Comparison of ENCODE assay signal across 29 cellular contexts in the genomic region with DNA sequence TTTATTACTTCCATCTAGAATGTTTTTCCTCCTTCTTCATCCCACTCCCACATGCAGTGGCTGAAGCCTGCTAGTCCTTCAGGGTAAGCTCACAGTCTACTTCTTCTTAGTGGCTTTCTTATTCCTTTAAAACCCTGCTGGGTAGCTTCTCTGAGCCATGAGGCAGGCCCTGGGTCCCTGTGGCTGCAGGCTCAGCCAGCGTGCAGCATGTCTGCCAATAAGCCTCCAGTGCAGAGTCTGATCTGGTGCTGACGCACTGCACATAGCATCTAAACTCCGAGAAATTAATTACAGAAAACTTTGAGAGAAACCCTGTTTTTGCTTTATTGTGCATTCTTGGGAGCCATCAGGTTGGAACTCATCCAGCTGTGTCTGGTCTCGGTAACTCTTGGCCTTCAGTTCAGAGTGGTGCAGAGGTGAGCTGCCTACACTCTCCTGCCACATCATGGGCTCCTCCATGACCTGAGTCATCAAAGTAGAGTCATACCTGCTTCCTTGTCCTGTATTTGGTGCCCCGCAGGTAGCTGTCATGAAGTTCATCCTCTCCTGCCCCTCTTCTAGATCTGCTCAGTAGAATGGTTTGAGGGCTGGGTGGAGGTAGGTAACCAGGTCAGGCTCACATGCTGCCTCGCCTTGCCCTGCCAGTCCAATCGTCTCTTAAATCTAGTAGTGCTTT.
DNase-seq lines count a peak whose midpoint lies in the region; ATAC-seq and TF ChIP-seq lines count a peak whose summit lies in the region.
"Had no signal": no experiment of that assay in that cellular context is flagged by ENCODE, and none has a peak within 500 bp of the region (broad histone marks: within the 10 kb centered on the region; RNA-seq: fewer than 3 reads in every experiment).

No MANE protein-coding gene starts in this region.

- H3K27ac ChIP-seq in breast epithelium = no peak overlapping the region
- no peak overlapping the region for H3K27ac ChIP-seq in caudate nucleus (ENCODE audit: low read depth, low read length)
- no peak overlapping the region for H3K27ac ChIP-seq in coronary artery
- H3K27ac ChIP-seq: pancreas, Peyer's patch, sigmoid colon, thoracic aorta, uterus had no signal

- H3K36me3 Mint-ChIP-seq in MCF 10A (ENCODE audit: insufficient read depth, unreplicated experiment) = peaks cover 18% of the 10 kb centered on the region
- no peaks in the 10 kb centered on the region for H3K36me3 Mint-ChIP-seq in endothelial cell (ENCODE audit: low read depth, unreplicated experiment)
- no peaks in the 10 kb centered on the region for H3K36me3 Mint-ChIP-seq in nephron (ENCODE audit: low read depth)

- H3K27ac Mint-ChIP-seq in MCF 10A (ENCODE audit: low read depth, unreplicated experiment) (no peak overlapping the region), endothelial cell (ENCODE audit: unreplicated experiment) (peak overlapping the region; percentile 54), nephron (peak overlapping the region; percentile 60 to 78 (median 71))
- H3K27ac Mint-ChIP-seq: activated CD4-positive, alpha-beta memory T cell treated with anti-CD3 and anti-CD28 coated beads for 36 hours; activated naive CD4-positive, alpha-beta T cell treated with anti-CD3 and anti-CD28 coated beads, Interleukin-2, amount 10 ng/mL, durations not matched to agents 7 days and 5 days; activated T-helper 1 cell treated with anti-CD3 and anti-CD28 coated beads, Interleukin-12 subunit alpha, Interleukin-12 subunit beta, Interleukin-2, Interleukin-4 antibody, amounts not matched to agents 30 ng/mL and 10 ng/mL and 1 ng/mL, durations not matched to agents 14 hours and 24 hours and 36 hours; CD4-positive, alpha-beta memory T cell had no signal

- no peaks in the 10 kb centered on the region for H3K27me3 ChIP-seq in breast epithelium
- H3K27me3 ChIP-seq: pancreas, Peyer's patch, sigmoid colon, uterus had no signal

- no peak overlapping the region for H3K4me3 ChIP-seq in breast epithelium
- H3K4me3 ChIP-seq in coronary artery = no peak overlapping the region
- H3K4me3 ChIP-seq: pancreas, Peyer's patch, sigmoid colon, thoracic aorta, uterus had no signal

- H3K4me1 Mint-ChIP-seq in MCF 10A (ENCODE audit: insufficient read depth, unreplicated experiment) (peaks cover 21% of the 10 kb centered on the region), endothelial cell (ENCODE audit: unreplicated experiment) (peaks cover 14% of the 10 kb centered on the region), nephron (peaks cover 24% of the 10 kb centered on the region)

- no peak for TF ChIP-seq CTCF in MCF 10A (IDR thresholded peaks at IDR 0.05; ENCODE audit: unreplicated experiment)
- no peak for TF ChIP-seq CTCF in breast epithelium (IDR thresholded peaks at IDR 0.05)
- no peak for TF ChIP-seq CTCF in endothelial cell (IDR thresholded peaks at IDR 0.05; ENCODE audit: unreplicated experiment)
- no peak for TF ChIP-seq CTCF in nephron (IDR thresholded peaks at IDR 0.05; ENCODE audit: unreplicated experiment in 3 of 3)
- TF ChIP-seq CTCF in coronary artery (IDR thresholded peaks at IDR 0.05) = no peak

- no TSS peak for BruUV-seq in MCF 10A (replicated peaks; lab: Mats Ljungman, UMichigan)

- no peak for TF ChIP-seq POLR2A in breast epithelium (IDR thresholded peaks at IDR 0.05)

- H3K27me3 Mint-ChIP-seq in MCF 10A (ENCODE audit: insufficient read depth, unreplicated experiment) (no peaks in the 10 kb centered on the region), endothelial cell (ENCODE audit: unreplicated experiment) (peaks cover 2% of the 10 kb centered on the region), nephron (ENCODE audit: low read depth) (no peaks in the 10 kb centered on the region)
- H3K27me3 Mint-ChIP-seq: activated CD4-positive, alpha-beta memory T cell treated with anti-CD3 and anti-CD28 coated beads for 36 hours; activated naive CD4-positive, alpha-beta T cell treated with anti-CD3 and anti-CD28 coated beads, Interleukin-2, amount 10 ng/mL, durations not matched to agents 7 days and 5 days; CD4-positive, alpha-beta memory T cell had no signal

- CTCF ChIA-PET in MCF 10A (lab: Yijun Ruan, JAX) = interaction anchor here (0.6 to 2.0 kb wide), 4 partner anchors 21 to 581 kb away, joined by 3 to 6 read pairs (median 4); no protein-coding TSS in a partner anchor

- H3K9me3 Mint-ChIP-seq in MCF 10A (ENCODE audit: unreplicated experiment) (peaks cover 3% of the 10 kb centered on the region), endothelial cell (ENCODE audit: unreplicated experiment) (peaks cover 5% of the 10 kb centered on the region), nephron (no peaks in the 10 kb centered on the region)
- H3K9me3 Mint-ChIP-seq: activated T-helper 1 cell treated with anti-CD3 and anti-CD28 coated beads, Interleukin-12 subunit alpha, Interleukin-12 subunit beta, Interleukin-2, Interleukin-4 antibody, amounts not matched to agents 30 ng/mL and 10 ng/mL and 1 ng/mL, durations not matched to agents 14 hours and 24 hours and 36 hours had no signal

- no peak overlapping the region for H3K4me3 Mint-ChIP-seq in MCF 10A (ENCODE audit: unreplicated experiment)
- no peak overlapping the region for H3K4me3 Mint-ChIP-seq in endothelial cell (ENCODE audit: unreplicated experiment)
- H3K4me3 Mint-ChIP-seq in nephron = peak overlapping the region in 1 of 3 experiments; percentile 1
- H3K4me3 Mint-ChIP-seq: activated CD4-positive, alpha-beta memory T cell treated with anti-CD3 and anti-CD28 coated beads for 36 hours; activated naive CD4-positive, alpha-beta T cell treated with anti-CD3 and anti-CD28 coated beads, Interleukin-2, amount 10 ng/mL, durations not matched to agents 7 days and 5 days; activated T-helper 1 cell treated with anti-CD3 and anti-CD28 coated beads, Interleukin-12 subunit alpha, Interleukin-12 subunit beta, Interleukin-2, Interleukin-4 antibody, amounts not matched to agents 30 ng/mL and 10 ng/mL and 1 ng/mL, durations not matched to agents 14 hours and 24 hours and 36 hours had no signal

- no peaks in the 10 kb centered on the region for H3K4me1 ChIP-seq in breast epithelium
- H3K4me1 ChIP-seq: pancreas, Peyer's patch, sigmoid colon had no signal

- POLR2A ChIA-PET in MCF 10A (lab: Yijun Ruan, JAX) = no interaction called here

- H3K9me3 ChIP-seq in breast epithelium = peaks cover 0 to 3% of the 10 kb centered on the region in 2 donors
- H3K9me3 ChIP-seq: pancreas, Peyer's patch, sigmoid colon, thoracic aorta, uterus had no signal

- ATAC-seq in HG02852 (IDR thresholded peaks at IDR 0.05; ENCODE audit: unreplicated experiment) = no peak
- ATAC-seq: pancreas; stimulated activated naive CD8-positive, alpha-beta T cell treated with anti-CD3 and anti-CD28 coated beads, Interleukin-15, Interleukin-2, amounts not matched to agents 100 U/mL and 50 U/mL, for 24 hours had no signal

- DNase-seq in MCF 10A (ENCODE audit: unreplicated experiment) = peak; percentile 14
- DNase-seq in breast epithelium (ENCODE audit: low spot score in 2 of 2) = no peak
- DNase-seq in endothelial cell (ENCODE audit: low spot score) = no peak
- DNase-seq in caudate nucleus (lab: John Stamatoyannopoulos, UW) = no peak
- no peak for DNase-seq in NCI-H2171 treated with DMSO at 0.1 percent for 48 hours (lab: John Stamatoyannopoulos, UW)
- DNase-seq in coronary artery (ENCODE audit: low spot score) = no peak
- DNase-seq: activated CD4-positive, alpha-beta memory T cell treated with anti-CD3 and anti-CD28 coated beads for 36 hours; activated CD8-positive, alpha-beta memory T cell treated with anti-CD3 and anti-CD28 coated beads, Interleukin-2, amount 50 U/mL, for 4 hours; activated naive CD4-positive, alpha-beta T cell treated with anti-CD3 and anti-CD28 coated beads, Interleukin-2, amount 10 ng/mL, durations not matched to agents 7 days and 5 days; amygdala; CD4-positive, alpha-beta memory T cell; H7; KBM-7; NCI-H1417; NCI-H2029 treated with DMSO at 0.1 percent for 48 hours; NCI-H226; NCI-H69; pancreas; Peyer's patch; SIG-M5; sigmoid colon; stimulated activated naive CD8-positive, alpha-beta T cell treated with anti-CD3 and anti-CD28 coated beads, Interleukin-15, Interleukin-2, amounts not matched to agents 100 U/mL and 50 U/mL, for 24 hours; SW 1271; T1000; uterus had no signal

- intact Hi-C loops in MCF 10A (cut with micrococcal nuclease) = no loop called here
- intact Hi-C loops in breast epithelium (cut with DNase I; ENCODE audit: low total_unique reads) = no loop called here

- no peaks in the 10 kb centered on the region for H3K36me3 ChIP-seq in breast epithelium
- H3K36me3 ChIP-seq: pancreas, sigmoid colon, thoracic aorta, uterus had no signal
